Comparison of ENCODE assay signal across 8 cellular contexts in genomic region chr19:38335949-38336637, GRCh38. TPM values are rescaled to one million over a fixed set of nuclear protein-coding genes. Genes with fewer than 3 reads are reported as not detected.
DNase-seq lines count a peak whose midpoint lies in the region; ATAC-seq, FAIRE-seq and TF ChIP-seq lines count a peak whose summit lies in the region.

No MANE protein-coding gene starts in this region.

- H3K4me1 ChIP-seq in breast epithelium = no peaks in the 10 kb centered on the region
- no peaks in the 10 kb centered on the region for H3K4me1 ChIP-seq in small intestine (ENCODE audit: control insufficient read depth in 2 of 2, insufficient read depth in 1 of 2, low read depth in 1 of 2, low read length in 1 of 2)

- TF ChIP-seq POLR2A in breast epithelium (IDR thresholded peaks at IDR 0.05) = peak; percentile 40

- TF ChIP-seq CTCF in AG04450 (IDR thresholded peaks at IDR 0.05; ENCODE audit: low read depth, low read length) (no peak), WERI-Rb-1 (IDR thresholded peaks at IDR 0.05; ENCODE audit: low read depth, low read length) (no peak), breast epithelium (IDR thresholded peaks at IDR 0.05) (no peak)

- 0 to 1% (median 1%) methylated on average over 48 to 52 of the region's 52 CpGs for WGBS in small intestine, 3 donors

- POLR2A ChIA-PET in AG04450 (lab: Yijun Ruan, JAX) = interaction anchor here (0.5 to 0.7 kb wide), 2 partner anchors 23 to 52 kb away, joined by 3 to 4 read pairs; partner anchors contain the start of gene GGN

- H3K27ac ChIP-seq in AG04450 (ENCODE audit: low read depth, low read length) = peak overlapping the region; percentile 70
- H3K27ac ChIP-seq in WERI-Rb-1 = peak overlapping the region; percentile 60
- H3K27ac ChIP-seq in breast epithelium = peak overlapping the region; percentile 97 to 100
- peak overlapping the region; percentile 96 to 99 for H3K27ac ChIP-seq in small intestine (ENCODE audit: low read depth in 1 of 2, low read length in 1 of 2)

- H3K27me3 ChIP-seq in AG04450 (ENCODE audit: control insufficient read depth, insufficient read depth, low read length) (no peaks in the 10 kb centered on the region), WERI-Rb-1 (ENCODE audit: insufficient read depth, low read depth, severe bottlenecking) (no peaks in the 10 kb centered on the region), breast epithelium (no peaks in the 10 kb centered on the region), small intestine (ENCODE audit: control insufficient read depth in 2 of 2, insufficient read depth in 2 of 2, low read length in 2 of 2) (no peaks in the 10 kb centered on the region)

- H3K4me3 ChIP-seq in AG04450 (ENCODE audit: low read depth, low read length) (peak overlapping the region; percentile 94), WERI-Rb-1 (ENCODE audit: low read depth, low read length) (peak overlapping the region; percentile 73), breast epithelium (peak overlapping the region; percentile 76 to 78 (median 76)), small intestine (ENCODE audit: low read depth in 1 of 2, low read length in 2 of 2) (peak overlapping the region; percentile 61 to 65)

- no peaks in the 10 kb centered on the region; the same call in none of the 2 replicates for H3K36me3 ChIP-seq in WERI-Rb-1
- no peaks in the 10 kb centered on the region for H3K36me3 ChIP-seq in breast epithelium
- no peaks in the 10 kb centered on the region for H3K36me3 ChIP-seq in small intestine (ENCODE audit: control insufficient read depth in 2 of 2, insufficient read depth in 2 of 2, low read length in 2 of 2)

- CTCF ChIA-PET in AG04450 (lab: Charles Lee) = interaction anchor here (0.6 to 6.7 kb wide), 16 partner anchors 17 to 433 kb away, joined by 3 to 123 read pairs (median 4); partner anchors contain the start of genes FAM98C, KCNK6 and PSMD8

- H3K9me3 ChIP-seq in AG04450 (ENCODE audit: control insufficient read depth, insufficient read depth, low read length) = no peaks in the 10 kb centered on the region; the same call in 1 of the 2 replicates
- no peaks in the 10 kb centered on the region for H3K9me3 ChIP-seq in WERI-Rb-1 (ENCODE audit: severe bottlenecking)
- no peaks in the 10 kb centered on the region for H3K9me3 ChIP-seq in breast epithelium
- no peaks in the 10 kb centered on the region for H3K9me3 ChIP-seq in small intestine (ENCODE audit: control insufficient read depth, low read depth)

- peak; percentile 74 for ATAC-seq in GM18907 (IDR thresholded peaks at IDR 0.05; ENCODE audit: unreplicated experiment)
- peak; percentile 66 for ATAC-seq in HG03135 (IDR thresholded peaks at IDR 0.05; ENCODE audit: unreplicated experiment)

- intact Hi-C loops in breast epithelium (cut with DNase I; ENCODE audit: low total_unique reads) = loop anchor here (10.0 kb wide), 1 partner anchor 91 kb away; no protein-coding TSS in a partner anchor

- DNase-seq in AG04450 (ENCODE audit: low read depth, low spot score) (peak; percentile 83), NCI-H2196 treated with DMSO at 0.1 percent for 48 hours (lab: John Stamatoyannopoulos, UW; ENCODE audit: unreplicated experiment) (peak; percentile 98), WERI-Rb-1 (peak; percentile 97), breast epithelium (ENCODE audit: low spot score in 2 of 2) (peak; percentile 94 to 95), iPS-NIHi7 (ENCODE audit: extremely low spot score) (peak; percentile 93), small intestine (peak; percentile 98)

- FAIRE-seq in small intestine (lab: Jason Lieb, UNC) = no peak

RNA-seq across cellular contexts. Expression of gene CATSPERG, which starts 0.5 kb away (rescaled TPM):
- polyA plus RNA-seq in AG04450 (2011; rRNA removed) (0.10 and 0.30 TPM in 2 replicates), small intestine (1 to 10 TPM; 1.9 to 3.4 (median 2.0) TPM)
- polyA minus RNA-seq in AG04450 (2011; rRNA and poly(A)+ RNA removed) = 0.32 and 0.43 TPM in 2 replicates
- total RNA-seq in breast epithelium = 1 to 10 TPM; 6.4 to 7.8 (median 6.9) TPM

RNA-seq across cellular contexts. Expression of gene KCNK6, which starts 16.4 kb away (rescaled TPM):
- polyA plus RNA-seq in AG04450 (2011; rRNA removed) (2.6 and 2.8 TPM in 2 replicates), small intestine (1 to 10 TPM; 2.7 to 7.5 (median 2.9) TPM)
- polyA minus RNA-seq in AG04450 (2011; rRNA and poly(A)+ RNA removed) = 1.3 and 1.6 TPM in 2 replicates
- 1 to 10 TPM; 3.5 to 5.1 (median 3.6) TPM for total RNA-seq in breast epithelium

RNA-seq across cellular contexts. Expression of gene YIF1B, which starts 20.3 kb away (rescaled TPM):
- polyA plus RNA-seq in AG04450 (2011; rRNA removed) (44.9 and 67.1 TPM in 2 replicates), small intestine (10 to 100 TPM; 13.0 to 73.1 (median 15.4) TPM)
- polyA minus RNA-seq in AG04450 (2011; rRNA and poly(A)+ RNA removed) = 38.1 and 48.7 TPM in 2 replicates
- 10 to 100 TPM; 20.5 to 28.8 (median 27.7) TPM for total RNA-seq in breast epithelium

RNA-seq across cellular contexts. Expression of gene C19orf33, which starts 32.0 kb away (rescaled TPM):
- polyA plus RNA-seq in AG04450 (2011; rRNA removed) (0.38 TPM in 1 of 2 replicates, not detected in the other), small intestine (1,000 to 10,000 TPM in 2 of 3 donors, 100 to 1,000 TPM in 1; 478 to 2,753 (median 1,798) TPM)
- not detected in 2 replicates for polyA minus RNA-seq in AG04450 (2011; rRNA and poly(A)+ RNA removed)
- total RNA-seq in breast epithelium = 10 to 100 TPM in 2 of 3 donors, 1 to 10 TPM in 1; 3.5 to 19.3 (median 13.1) TPM

RNA-seq across cellular contexts. Expression of gene PSMD8, which starts 38.3 kb away (rescaled TPM):
- 287 and 328 TPM in 2 replicates for polyA plus RNA-seq in AG04450 (2011; rRNA removed)
- 184 and 269 TPM in 2 replicates for polyA minus RNA-seq in AG04450 (2011; rRNA and poly(A)+ RNA removed)
- 100 to 1,000 TPM; 203 to 598 (median 218) TPM for total RNA-seq in breast epithelium
- 100 to 1,000 TPM; 147 to 182 (median 149) TPM for polyA plus RNA-seq in small intestine

Comparison
In these comparisons a context has a peak if more than half of its experiments do, and no peak if none do; other contexts are left out.
1. Peak in every context shown above with its lines: DNase-seq, ATAC-seq, H3K4me3 ChIP-seq and H3K27ac ChIP-seq.